11 cellular contexts compared by ENCODE assay signal in genomic region chr12:53454710-53455109, GRCh38. TPM values are rescaled to one million over a fixed set of nuclear protein-coding genes. Genes with fewer than 3 reads are reported as not detected.
DNase-seq lines count a peak whose midpoint lies in the region; ATAC-seq and TF ChIP-seq lines count a peak whose summit lies in the region.
"Had no signal": no experiment of that assay in that cellular context is flagged by ENCODE, and none has a peak within 500 bp of the region (broad histone marks: within the 10 kb centered on the region; RNA-seq: fewer than 3 reads in every experiment).

No MANE protein-coding gene starts in this region.

- H3K4me1 Mint-ChIP-seq in brain (peaks cover 34% of the 10 kb centered on the region), natural killer cell (peaks cover 34 to 35% of the 10 kb centered on the region in 2 donors)

- peak overlapping the region; percentile 98 for H3K9ac ChIP-seq in Loucy (ENCODE audit: low read depth, low read length, poor library complexity, severe bottlenecking)

- H3K27ac Mint-ChIP-seq in brain (peak overlapping the region in 2 of 5 experiments; percentile 65 to 93), natural killer cell (peak overlapping the region; percentile 53 to 86)

- H3K79me2 ChIP-seq in Loucy (ENCODE audit: insufficient read depth, low read length), result peaks cover 76% of the 10 kb centered on the region

- 0 out of 2 replicates have a peak, but pooled peaks cover 5% of the 10 kb centered on the region for H3F3A ChIP-seq in Loucy (ENCODE audit: low read depth)

- peak overlapping the region; percentile 87 for H3K4me2 ChIP-seq in Loucy (ENCODE audit: low read depth, low read length, poor library complexity, severe bottlenecking)

- DNase-seq in D341Med (ENCODE audit: low spot score) (peak; percentile 67), natural killer cell (no peak), ureter (ENCODE audit: low spot score) (no peak), NOMO-1 treated with dmso at 0.1 percent for 144 hours (lab: John Stamatoyannopoulos, UW; ENCODE audit: unreplicated experiment) (no peak)
- DNase-seq: activated CD4-positive, CD25-positive, alpha-beta regulatory T cell; head of caudate nucleus; naive B cell had no signal

- H4K20me1 ChIP-seq in Loucy (ENCODE audit: insufficient read depth, low read length, poor library complexity, severe bottlenecking), result peaks cover 71% of the 10 kb centered on the region

- H3K27me3 ChIP-seq in Loucy (ENCODE audit: insufficient read depth, low read length, poor library complexity, severe bottlenecking), result no peaks in the 10 kb centered on the region

- H3K9me3 Mint-ChIP-seq in brain (no peaks in the 10 kb centered on the region), natural killer cell (no peaks in the 10 kb centered on the region)
- H3K9me3 Mint-ChIP-seq: naive B cell had no signal

- peaks cover 57% of the 10 kb centered on the region for H3K4me1 ChIP-seq in Loucy (ENCODE audit: insufficient read depth, low read length, poor library complexity, severe bottlenecking)

- intact Hi-C loops in natural killer cell (cut with micrococcal nuclease), result no loop called here

- no peaks in the 10 kb centered on the region for H3K9me2 ChIP-seq in Loucy (replicated peaks; ENCODE audit: low read depth, low read length)

- no peak for ATAC-seq in natural killer cell
- no peak for ATAC-seq in GM18907 (IDR thresholded peaks at IDR 0.05; ENCODE audit: unreplicated experiment)
- no peak for ATAC-seq in HG03520 (IDR thresholded peaks at IDR 0.05; ENCODE audit: unreplicated experiment)

- H3K27me3 Mint-ChIP-seq in brain (peaks cover 8% of the 10 kb centered on the region), natural killer cell (ENCODE audit: low read depth in 2 of 2) (no peaks in the 10 kb centered on the region)
- H3K27me3 Mint-ChIP-seq: naive B cell had no signal

- H3K9me3 ChIP-seq in Loucy (ENCODE audit: insufficient read depth, low read depth, low read length), result no peaks in the 10 kb centered on the region

- peak overlapping the region; percentile 97 for H3K4me3 ChIP-seq in Loucy (ENCODE audit: low read length, poor library complexity, severe bottlenecking)

- H3K4me3 Mint-ChIP-seq in brain (peak overlapping the region; percentile 93 to 99 (median 99)), natural killer cell (no peak overlapping the region)

- no peak overlapping the region for H2AFZ ChIP-seq in Loucy (ENCODE audit: low read length)

- no peak for TF ChIP-seq CTCF in Loucy (conservative IDR thresholded peaks at IDR 0.05; ENCODE audit: low read length)
- TF ChIP-seq CTCF in brain (conservative IDR thresholded peaks at IDR 0.05), result no peak
- no peak for TF ChIP-seq CTCF in natural killer cell (IDR thresholded peaks at IDR 0.05)

- H3K36me3 Mint-ChIP-seq in brain (peaks cover 59% of the 10 kb centered on the region), natural killer cell (peaks cover 25% of the 10 kb centered on the region)

- peaks cover 57% of the 10 kb centered on the region for H3K36me3 ChIP-seq in Loucy (ENCODE audit: insufficient read depth, low read length)

RNA-seq across cellular contexts. Expression of gene PCBP2, which starts 2.8 kb away (rescaled TPM):
- 1,093 TPM for polyA plus RNA-seq in brain (ENCODE audit: insufficient read depth, low read depth, low replicate concordance)
- total RNA-seq in natural killer cell (1,000 to 10,000 TPM in 1 of 3 donors, 100 to 1,000 TPM in 2; 910 to 1,083 (median 943) TPM), ureter (675 TPM)

RNA-seq across cellular contexts. Expression of gene PRR13, which starts 13.2 kb away (rescaled TPM):
- 109 TPM for polyA plus RNA-seq in brain (ENCODE audit: insufficient read depth, low read depth, low replicate concordance)
- total RNA-seq in natural killer cell (100 to 1,000 TPM; 214 to 233 (median 231) TPM), ureter (210 TPM)

RNA-seq across cellular contexts. Expression of gene AMHR2, which starts 31.1 kb away (rescaled TPM):
- not detected for polyA plus RNA-seq in brain (ENCODE audit: insufficient read depth, low read depth, low replicate concordance)
- total RNA-seq in natural killer cell, result not detected
- total RNA-seq in ureter, result not detected

RNA-seq across cellular contexts. Expression of gene MAP3K12, which starts 44.5 kb away (rescaled TPM):
- polyA plus RNA-seq in brain (ENCODE audit: insufficient read depth, low read depth, low replicate concordance), result 16.8 TPM
- total RNA-seq in natural killer cell (10 to 100 TPM; 15.3 to 21.8 (median 21.8) TPM), ureter (19.9 TPM)

RNA-seq across cellular contexts. Expression of gene TARBP2, which starts 46.4 kb away (rescaled TPM):
- polyA plus RNA-seq in brain (ENCODE audit: insufficient read depth, low read depth, low replicate concordance), result 19.4 TPM
- 10 to 100 TPM; 23.8 to 35.1 (median 33.7) TPM for total RNA-seq in natural killer cell
- 38.3 TPM for total RNA-seq in ureter
